13 cellular contexts compared by ENCODE assay signal in the genomic region with DNA sequence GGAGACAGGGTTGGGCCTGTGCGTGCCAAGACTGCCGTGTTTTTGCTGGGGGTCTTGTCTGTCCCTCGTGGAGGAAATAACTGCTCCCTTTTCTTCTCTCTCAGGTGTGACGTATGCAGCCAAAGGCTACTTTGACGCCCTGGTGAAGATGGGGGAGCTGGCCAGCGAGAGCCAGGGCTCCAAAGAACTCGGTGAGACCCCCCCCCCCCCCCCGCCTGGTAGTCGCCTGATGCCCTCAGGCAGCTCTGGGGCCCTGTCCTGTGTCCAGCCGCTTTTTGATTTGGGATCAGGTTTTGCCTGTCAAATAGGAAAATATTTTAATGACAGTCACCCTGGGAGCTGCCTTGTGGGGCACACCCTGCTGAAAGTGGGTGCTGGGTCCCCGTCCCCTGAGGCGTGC. TPM values are rescaled to one million over a fixed set of nuclear protein-coding genes. Genes with fewer than 3 reads are reported as not detected.
DNase-seq lines count a peak whose midpoint lies in the region; FAIRE-seq and TF ChIP-seq lines count a peak whose summit lies in the region.
"Had no signal": no experiment of that assay in that cellular context is flagged by ENCODE, and none has a peak within 500 bp of the region (broad histone marks: within the 10 kb centered on the region; RNA-seq: fewer than 3 reads in every experiment).

No MANE protein-coding gene starts in this region.

- H3K4me1 Mint-ChIP-seq in chondrocyte (ENCODE audit: low read depth) (peaks cover 38% of the 10 kb centered on the region), mesothelial cell of epicardium (peaks cover 44% of the 10 kb centered on the region)
- H3K4me1 Mint-ChIP-seq: CD4-positive, alpha-beta memory T cell had no signal

- H3K36me3 Mint-ChIP-seq in chondrocyte (ENCODE audit: low read depth) (peaks cover 4% of the 10 kb centered on the region), mesothelial cell of epicardium (peaks cover 11% of the 10 kb centered on the region)
- H3K36me3 Mint-ChIP-seq: activated naive CD8-positive, alpha-beta T cell; CD4-positive, alpha-beta memory T cell had no signal

- no peak for FAIRE-seq in urothelium cell line (lab: Jason Lieb, UNC)
- FAIRE-seq: GM18507 had no signal

- no peak for TF ChIP-seq EP300 in ovary (IDR thresholded peaks at IDR 0.05)

- no peak for TF ChIP-seq POLR2A in ovary (IDR thresholded peaks at IDR 0.05)

- H3K4me3 ChIP-seq in PC-9 (no peak overlapping the region), ovary (no peak overlapping the region)

- H3K4me1 ChIP-seq in PC-9 (replicated peaks; ENCODE audit: insufficient read depth), result peaks cover 15% of the 10 kb centered on the region
- H3K4me1 ChIP-seq in ovary (ENCODE audit: insufficient read depth), result no peaks in the 10 kb centered on the region

- peaks cover 6% of the 10 kb centered on the region; the same call in 1 of the 2 replicates for H3K79me2 ChIP-seq in PC-9 (ENCODE audit: low read depth)

- CTCF ChIA-PET in PC-9 (lab: Charles Lee), result no interaction called here

- H3K27me3 ChIP-seq in PC-9 (ENCODE audit: insufficient read depth, low read depth), result no peaks in the 10 kb centered on the region
- no peaks in the 10 kb centered on the region for H3K27me3 ChIP-seq in ovary

- H3K4me3 Mint-ChIP-seq in chondrocyte (ENCODE audit: unreplicated experiment), result no peak overlapping the region
- no peak overlapping the region for H3K4me3 Mint-ChIP-seq in mesothelial cell of epicardium
- H3K4me3 Mint-ChIP-seq: activated naive CD8-positive, alpha-beta T cell; CD4-positive, alpha-beta memory T cell had no signal

- intact Hi-C loops in PC-9 (cut with micrococcal nuclease; ENCODE audit: unreplicated experiment), result loop anchor here (1.0 kb wide), 2 partner anchors 9 to 20 kb away; no protein-coding TSS in a partner anchor
- intact Hi-C loops in ovary (cut with DNase I), result no loop called here

- WGBS in ovary, 3 donors, result 78 to 90% (median 81%) methylated on average over 12 of the region's 12 CpGs

- H3K27ac ChIP-seq in PC-9 (peak overlapping the region; percentile 66), temporal lobe (ENCODE audit: low read depth, low read length) (peak overlapping the region; percentile 20), ovary (peak overlapping the region in 1 of 2 donors; percentile 30)
- H3K27ac ChIP-seq: HL-60 had no signal

- DNase-seq in PC-9 (no peak), chondrocyte (ENCODE audit: low spot score) (no peak), mesothelial cell of epicardium (ENCODE audit: low spot score in 2 of 2, unreplicated experiment in 2 of 2) (no peak), ovary (no peak), urothelium cell line (ENCODE audit: low spot score) (no peak), Kasumi-1 (lab: John Stamatoyannopoulos, UW) (no peak)
- DNase-seq: CD4-positive, alpha-beta memory T cell; GDM1; NCI-H2081 had no signal

- no peaks in the 10 kb centered on the region for H3K9me2 ChIP-seq in PC-9 (ENCODE audit: insufficient read depth)

- BruUV-seq in PC-9 (replicated peaks; lab: Mats Ljungman, UMichigan), result no TSS peak

- H3K4me2 ChIP-seq in PC-9, result peak overlapping the region; percentile 66

- H3K9me3 ChIP-seq in PC-9 (ENCODE audit: insufficient read depth, low read depth), result no peaks in the 10 kb centered on the region
- H3K9me3 ChIP-seq in ovary, result no peaks in the 10 kb centered on the region

- peaks cover 5% of the 10 kb centered on the region; the same call in 1 of the 2 replicates for H3F3A ChIP-seq in PC-9 (ENCODE audit: insufficient read depth, low read depth)

- H3K9me3 Mint-ChIP-seq in chondrocyte (ENCODE audit: low read depth), result no peaks in the 10 kb centered on the region
- H3K9me3 Mint-ChIP-seq in mesothelial cell of epicardium, result no peaks in the 10 kb centered on the region
- H3K9me3 Mint-ChIP-seq: CD4-positive, alpha-beta memory T cell had no signal

- H4K20me1 ChIP-seq in PC-9 (ENCODE audit: insufficient read depth), result no peaks in the 10 kb centered on the region

- TF ChIP-seq CTCF in PC-9 (conservative IDR thresholded peaks at IDR 0.05), result no peak
- no peak for TF ChIP-seq CTCF in chondrocyte (IDR thresholded peaks at IDR 0.05)
- TF ChIP-seq CTCF in mesothelial cell of epicardium (IDR thresholded peaks at IDR 0.05; ENCODE audit: unreplicated experiment), result no peak
- TF ChIP-seq CTCF in ovary (IDR thresholded peaks at IDR 0.05), result no peak

- H3K36me3 ChIP-seq in PC-9 (ENCODE audit: low read depth), result no peaks in the 10 kb centered on the region
- H3K36me3 ChIP-seq in ovary, result no peaks in the 10 kb centered on the region

- H3K27ac Mint-ChIP-seq in chondrocyte (ENCODE audit: unreplicated experiment), result peak overlapping the region; percentile 89
- H3K27ac Mint-ChIP-seq in mesothelial cell of epicardium, result peak overlapping the region; percentile 96

- POLR2A ChIA-PET in PC-9 (lab: Charles Lee; ENCODE audit: unreplicated experiment), result interaction anchor here (0.8 kb wide), 1 partner anchor 21 kb away, joined by 3 read pairs; no protein-coding TSS in a partner anchor

- no peak overlapping the region for H2AFZ ChIP-seq in PC-9

- no peaks in the 10 kb centered on the region for H3K27me3 Mint-ChIP-seq in chondrocyte (ENCODE audit: low read depth)
- H3K27me3 Mint-ChIP-seq in mesothelial cell of epicardium (ENCODE audit: low read depth), result no peaks in the 10 kb centered on the region
- H3K27me3 Mint-ChIP-seq: activated naive CD8-positive, alpha-beta T cell had no signal

RNA-seq across cellular contexts. Expression of gene BAIAP2, which starts 22.8 kb away (rescaled TPM):
- total RNA-seq in PC-9 (2021) (109 and 125 TPM in 2 replicates), chondrocyte (28.9 to 43.6 TPM (median 29.5 TPM) in 3 replicates), mesothelial cell of epicardium (46.5 to 48.9 TPM (median 47.6 TPM) in 3 replicates), temporal lobe (20.2 TPM), ovary (10 to 100 TPM; 13.8 to 80.6 (median 30.1) TPM)
- 10 to 100 TPM; 12.0 to 21.5 TPM for polyA plus RNA-seq in ovary
